Comparison of ENCODE assay signal across 35 cellular contexts in genomic region chr5:58199087-58199486, GRCh38.
"Had no signal": no experiment of that assay in that cellular context is flagged by ENCODE, and none has a peak within 500 bp of the region (broad histone marks: within the 10 kb centered on the region; RNA-seq: fewer than 3 reads in every experiment).

No MANE protein-coding gene starts in this region.

- H3K9me3 ChIP-seq: ascending aorta, body of pancreas, breast epithelium had no signal

- H3K36me3 Mint-ChIP-seq: activated CD8-positive, alpha-beta memory T cell treated with anti-CD3 and anti-CD28 coated beads, Interleukin-2, amount 10 ng/mL, durations not matched to agents 7 days and 5 days; activated naive CD4-positive, alpha-beta T cell treated with anti-CD3 and anti-CD28 coated beads, Interleukin-2, amount 10 ng/mL, durations not matched to agents 7 days and 5 days; activated naive CD4-positive, alpha-beta T cell treated with anti-CD3 and anti-CD28 coated beads, Interleukin-2, amount 50 U/mL, for 24 hours; activated naive CD8-positive, alpha-beta T cell; activated naive CD8-positive, alpha-beta T cell treated with anti-CD3 and anti-CD28 coated beads, Interleukin-2, amount 10 ng/mL, durations not matched to agents 7 days and 5 days had no signal

- DNase-seq: activated B cell treated with CpG ODN at 0.5 μM for 24 hours; activated CD4-positive, alpha-beta memory T cell treated with anti-CD3 and anti-CD28 coated beads, Interleukin-2, amount 10 ng/mL, durations not matched to agents 7 days and 5 days; activated CD4-positive, alpha-beta T cell treated with anti-CD3 and anti-CD28 coated beads for 4 hours; activated CD4-positive, alpha-beta T cell treated with anti-CD3 and anti-CD28 coated beads, Interleukin-2, amount 10 ng/mL, durations not matched to agents 24 days and 14 days; activated CD4-positive, alpha-beta T cell treated with anti-CD3 and anti-CD28 coated beads, Interleukin-2, amount 50 U/mL, for 48 hours; activated CD4-positive, CD25-positive, alpha-beta regulatory T cell treated with anti-CD3 and anti-CD28 coated beads, Interleukin-2, amount 50 U/mL, for 72 hours; activated CD8-positive, alpha-beta memory T cell treated with anti-CD3 and anti-CD28 coated beads for 24 hours; activated CD8-positive, alpha-beta memory T cell treated with anti-CD3 and anti-CD28 coated beads, Interleukin-2, amount 10 ng/mL, durations not matched to agents 7 days and 5 days; activated CD8-positive, alpha-beta memory T cell treated with anti-CD3 and anti-CD28 coated beads, Interleukin-2, amount 50 U/mL, for 48 hours; activated CD8-positive, alpha-beta T cell treated with anti-CD3 and anti-CD28 coated beads, Interleukin-2, amount 10 ng/mL, durations not matched to agents 7 days and 5 days; activated effector memory CD4-positive, alpha-beta T cell treated with Interleukin-2 at 50 U/mL for 16 hours; activated gamma-delta T cell; activated naive CD4-positive, alpha-beta T cell treated with anti-CD3 and anti-CD28 coated beads, Interleukin-2, amount 10 ng/mL, durations not matched to agents 7 days and 5 days; activated naive CD4-positive, alpha-beta T cell treated with Interleukin-2 at 50 U/mL for 16 hours; activated naive CD8-positive, alpha-beta T cell treated with anti-CD3 and anti-CD28 coated beads, Interleukin-2, amount 10 ng/mL, durations not matched to agents 7 days and 5 days; activated naive CD8-positive, alpha-beta T cell treated with anti-CD3 and anti-CD28 coated beads, Interleukin-2, amount 50 U/mL, for 24 hours; activated T-cell treated with anti-CD3 and anti-CD28 coated beads, Interleukin-2, amount 50 U/mL, for 24 hours; activated T-cell treated with anti-CD3 and anti-CD28 coated beads, Interleukin-2, amount 50 U/mL, for 48 hours; amygdala; anterior cingulate cortex; body of pancreas; brain microvascular endothelial cell; central memory CD4-positive, alpha-beta T cell; T-helper 2 cell; T-helper 9 cell had no signal

- H3K36me3 ChIP-seq: ascending aorta, brain microvascular endothelial cell, breast epithelium had no signal

- H3K27ac ChIP-seq: ascending aorta, body of pancreas, brain microvascular endothelial cell, breast epithelium, VCaP had no signal

- H3K4me3 Mint-ChIP-seq: activated B cell treated with CpG ODN at 0.5 μM for 24 hours; activated CD4-positive, alpha-beta memory T cell treated with anti-CD3 and anti-CD28 coated beads, Interleukin-2, amount 10 ng/mL, durations not matched to agents 7 days and 5 days; activated CD4-positive, alpha-beta T cell treated with anti-CD3 and anti-CD28 coated beads, Interleukin-2, amount 10 ng/mL, durations not matched to agents 24 days and 14 days; activated CD8-positive, alpha-beta memory T cell treated with anti-CD3 and anti-CD28 coated beads, Interleukin-2, amount 10 ng/mL, durations not matched to agents 7 days and 5 days; activated CD8-positive, alpha-beta T cell treated with anti-CD3 and anti-CD28 coated beads, Interleukin-2, amount 10 ng/mL, durations not matched to agents 7 days and 5 days; activated naive CD4-positive, alpha-beta T cell treated with anti-CD3 and anti-CD28 coated beads, Interleukin-2, amount 10 ng/mL, durations not matched to agents 7 days and 5 days; activated naive CD4-positive, alpha-beta T cell treated with anti-CD3 and anti-CD28 coated beads, Interleukin-2, amount 50 U/mL, for 24 hours; activated naive CD8-positive, alpha-beta T cell; activated naive CD8-positive, alpha-beta T cell treated with anti-CD3 and anti-CD28 coated beads, Interleukin-2, amount 10 ng/mL, durations not matched to agents 7 days and 5 days; activated naive CD8-positive, alpha-beta T cell treated with anti-CD3 and anti-CD28 coated beads, Interleukin-2, amount 50 U/mL, for 24 hours; activated T-cell treated with anti-CD3 and anti-CD28 coated beads, Interleukin-2, amount 50 U/mL, for 24 hours; T-helper 1 cell treated with Interleukin-12 subunit alpha and Interleukin-12 subunit beta and Interleukin-4 antibody, amounts not matched to agents 30 μg/mL and 1 μg/mL, for 36 hours; T-helper 2 cell treated with Interferon-gamma antibody and Interleukin-4, amounts not matched to agents 5 μg/mL and 100 μg/mL, for 36 hours had no signal

- ATAC-seq: activated CD8-positive, alpha-beta memory T cell treated with anti-CD3 and anti-CD28 coated beads, Interleukin-2, amount 10 ng/mL, durations not matched to agents 7 days and 5 days; activated CD8-positive, alpha-beta T cell treated with anti-CD3 and anti-CD28 coated beads, Interleukin-2, amount 10 ng/mL, durations not matched to agents 7 days and 5 days; activated naive CD8-positive, alpha-beta T cell treated with anti-CD3 and anti-CD28 coated beads, Interleukin-2, amount 50 U/mL, for 24 hours; body of pancreas had no signal

- H3K4me1 Mint-ChIP-seq: activated B cell treated with CpG ODN at 0.5 μM for 24 hours; activated CD4-positive, alpha-beta memory T cell treated with anti-CD3 and anti-CD28 coated beads, Interleukin-2, amount 10 ng/mL, durations not matched to agents 7 days and 5 days; activated CD4-positive, alpha-beta T cell treated with anti-CD3 and anti-CD28 coated beads, Interleukin-2, amount 10 ng/mL, durations not matched to agents 24 days and 14 days; activated CD8-positive, alpha-beta memory T cell treated with anti-CD3 and anti-CD28 coated beads, Interleukin-2, amount 10 ng/mL, durations not matched to agents 7 days and 5 days; activated naive CD4-positive, alpha-beta T cell treated with anti-CD3 and anti-CD28 coated beads, Interleukin-2, amount 10 ng/mL, durations not matched to agents 7 days and 5 days; activated naive CD4-positive, alpha-beta T cell treated with anti-CD3 and anti-CD28 coated beads, Interleukin-2, amount 50 U/mL, for 24 hours; activated naive CD8-positive, alpha-beta T cell treated with anti-CD3 and anti-CD28 coated beads, Interleukin-2, amount 10 ng/mL, durations not matched to agents 7 days and 5 days; activated naive CD8-positive, alpha-beta T cell treated with anti-CD3 and anti-CD28 coated beads, Interleukin-2, amount 50 U/mL, for 24 hours had no signal

- H3K4me3 ChIP-seq: ascending aorta, body of pancreas, breast epithelium had no signal

- H3K27ac Mint-ChIP-seq: activated B cell treated with CpG ODN at 0.5 μM for 24 hours; activated CD4-positive, alpha-beta memory T cell treated with anti-CD3 and anti-CD28 coated beads, Interleukin-2, amount 10 ng/mL, durations not matched to agents 7 days and 5 days; activated CD4-positive, alpha-beta T cell treated with anti-CD3 and anti-CD28 coated beads, Interleukin-2, amount 10 ng/mL, durations not matched to agents 24 days and 14 days; activated CD8-positive, alpha-beta memory T cell treated with anti-CD3 and anti-CD28 coated beads, Interleukin-2, amount 10 ng/mL, durations not matched to agents 7 days and 5 days; activated CD8-positive, alpha-beta T cell treated with anti-CD3 and anti-CD28 coated beads, Interleukin-2, amount 10 ng/mL, durations not matched to agents 7 days and 5 days; activated naive CD4-positive, alpha-beta T cell treated with anti-CD3 and anti-CD28 coated beads, Interleukin-2, amount 10 ng/mL, durations not matched to agents 7 days and 5 days; activated naive CD4-positive, alpha-beta T cell treated with anti-CD3 and anti-CD28 coated beads, Interleukin-2, amount 50 U/mL, for 24 hours; activated naive CD8-positive, alpha-beta T cell; activated naive CD8-positive, alpha-beta T cell treated with anti-CD3 and anti-CD28 coated beads, Interleukin-2, amount 10 ng/mL, durations not matched to agents 7 days and 5 days; activated naive CD8-positive, alpha-beta T cell treated with anti-CD3 and anti-CD28 coated beads, Interleukin-2, amount 50 U/mL, for 24 hours; activated T-cell treated with anti-CD3 and anti-CD28 coated beads, Interleukin-2, amount 50 U/mL, for 24 hours; activated T-helper 2 cell treated with anti-CD3 and anti-CD28 coated beads, Interferon-gamma antibody, Interleukin-2, Interleukin-4, amounts not matched to agents 10 μg/mL and 5 μg/mL and 100 μg/mL, durations not matched to agents 14 hours and 24 hours and 36 hours; T-helper 1 cell treated with Interleukin-12 subunit alpha and Interleukin-12 subunit beta and Interleukin-4 antibody, amounts not matched to agents 30 μg/mL and 1 μg/mL, for 36 hours; T-helper 2 cell treated with Interferon-gamma antibody and Interleukin-4, amounts not matched to agents 5 μg/mL and 100 μg/mL, for 36 hours had no signal

- FAIRE-seq: colon, TTC549 had no signal

- H3K4me1 ChIP-seq: body of pancreas, breast epithelium had no signal

- H3K9me3 Mint-ChIP-seq: activated CD4-positive, alpha-beta memory T cell treated with anti-CD3 and anti-CD28 coated beads, Interleukin-2, amount 10 ng/mL, durations not matched to agents 7 days and 5 days; activated CD4-positive, alpha-beta T cell treated with anti-CD3 and anti-CD28 coated beads, Interleukin-2, amount 10 ng/mL, durations not matched to agents 24 days and 14 days; activated naive CD4-positive, alpha-beta T cell treated with anti-CD3 and anti-CD28 coated beads, Interleukin-2, amount 10 ng/mL, durations not matched to agents 7 days and 5 days; activated naive CD4-positive, alpha-beta T cell treated with anti-CD3 and anti-CD28 coated beads, Interleukin-2, amount 50 U/mL, for 24 hours; activated naive CD8-positive, alpha-beta T cell treated with anti-CD3 and anti-CD28 coated beads, Interleukin-2, amount 10 ng/mL, durations not matched to agents 7 days and 5 days; activated naive CD8-positive, alpha-beta T cell treated with anti-CD3 and anti-CD28 coated beads, Interleukin-2, amount 50 U/mL, for 24 hours; activated T-cell treated with anti-CD3 and anti-CD28 coated beads, Interleukin-2, amount 50 U/mL, for 24 hours; activated T-helper 2 cell treated with anti-CD3 and anti-CD28 coated beads, Interferon-gamma antibody, Interleukin-2, Interleukin-4, amounts not matched to agents 10 μg/mL and 5 μg/mL and 100 μg/mL, durations not matched to agents 14 hours and 24 hours and 36 hours; T-helper 1 cell treated with Interleukin-12 subunit alpha and Interleukin-12 subunit beta and Interleukin-4 antibody, amounts not matched to agents 30 μg/mL and 1 μg/mL, for 36 hours; T-helper 2 cell treated with Interferon-gamma antibody and Interleukin-4, amounts not matched to agents 5 μg/mL and 100 μg/mL, for 36 hours had no signal

- H3K27me3 Mint-ChIP-seq: activated CD4-positive, alpha-beta memory T cell treated with anti-CD3 and anti-CD28 coated beads, Interleukin-2, amount 10 ng/mL, durations not matched to agents 7 days and 5 days; activated CD4-positive, alpha-beta T cell treated with anti-CD3 and anti-CD28 coated beads, Interleukin-2, amount 10 ng/mL, durations not matched to agents 24 days and 14 days; activated CD8-positive, alpha-beta memory T cell treated with anti-CD3 and anti-CD28 coated beads, Interleukin-2, amount 10 ng/mL, durations not matched to agents 7 days and 5 days; activated naive CD4-positive, alpha-beta T cell treated with anti-CD3 and anti-CD28 coated beads, Interleukin-2, amount 10 ng/mL, durations not matched to agents 7 days and 5 days; activated naive CD4-positive, alpha-beta T cell treated with anti-CD3 and anti-CD28 coated beads, Interleukin-2, amount 50 U/mL, for 24 hours; activated naive CD8-positive, alpha-beta T cell; activated naive CD8-positive, alpha-beta T cell treated with anti-CD3 and anti-CD28 coated beads, Interleukin-2, amount 10 ng/mL, durations not matched to agents 7 days and 5 days; activated T-cell treated with anti-CD3 and anti-CD28 coated beads, Interleukin-2, amount 50 U/mL, for 24 hours had no signal

- H3K27me3 ChIP-seq: ascending aorta, body of pancreas, brain microvascular endothelial cell, breast epithelium had no signal
